In genomic region chr1:151803915-151804314, GRCh38 we compare ENCODE assay signal across 24 cellular contexts. TPM values are rescaled to one million over a fixed set of nuclear protein-coding genes. Genes with fewer than 3 reads are reported as not detected.
"Had no signal": no experiment of that assay in that cellular context is flagged by ENCODE, and none has a peak within 500 bp of the region (broad histone marks: within the 10 kb centered on the region; RNA-seq: fewer than 3 reads in every experiment).

No MANE protein-coding gene starts in this region.

- H3K9me3 ChIP-seq: Peyer's patch, SJCRH30 had no signal

- H3K27me3 ChIP-seq: Peyer's patch had no signal

- H3K4me2 ChIP-seq: PC-9 had no signal

- H3K4me1 ChIP-seq: Peyer's patch, SJCRH30 had no signal

- H3K27ac ChIP-seq: PC-9, Peyer's patch, SJCRH30 had no signal

- DNase-seq: Kasumi-1, KBM-7, MM.1S, NCI-H1436, NCI-H187, NCI-H2029, NCI-H2081 treated with DMSO at 0.1 percent for 48 hours, NCI-H2171, NCI-H226, NCI-H446, NCI-H510A, NCI-H524 treated with DMSO at 0.1 percent for 48 hours, NCI-H69, NCI-H774, OCI-M1, PC-9, SHP77 treated with DMSO at 0.1 percent for 48 hours, SJCRH30, T-helper 1 cell had no signal

- H2AFZ ChIP-seq: PC-9 had no signal

- ATAC-seq: Right ventricle myocardium inferior had no signal

- H3K4me3 ChIP-seq: PC-9, Peyer's patch, SJCRH30 had no signal

- H3K36me3 ChIP-seq: SJCRH30 had no signal

RNA-seq across cellular contexts. Expression of gene LINGO4, which starts 1.3 kb away (rescaled TPM):
- total RNA-seq: HT-29, M059J, PC-9, RPMI7951, SJCRH30 had no signal

RNA-seq across cellular contexts. Expression of gene RORC, which starts 27.7 kb away (rescaled TPM):
- total RNA-seq: M059J, RPMI7951, SJCRH30 had no signal

RNA-seq across cellular contexts. Expression of gene C2CD4D, which starts 35.7 kb away (rescaled TPM):
- total RNA-seq: M059J, Right ventricle myocardium inferior, RPMI7951, SJCRH30 had no signal
